Comparison of ENCODE assay signal across 14 cellular contexts in genomic region chr2:28603821-28604220, GRCh38.
DNase-seq lines count a peak whose midpoint lies in the region; ATAC-seq and TF ChIP-seq lines count a peak whose summit lies in the region.
"Had no signal": no experiment of that assay in that cellular context is flagged by ENCODE, and none has a peak within 500 bp of the region (broad histone marks: within the 10 kb centered on the region; RNA-seq: fewer than 3 reads in every experiment).

No MANE protein-coding gene starts in this region.

- H2BK15ac ChIP-seq in mesenchymal stem cell (ENCODE audit: low read depth, poor library complexity, severe bottlenecking) = no peak overlapping the region

- H3K4me3 ChIP-seq in HL-60 (replicated peaks; ENCODE audit: insufficient read depth, low read length) = no peak overlapping the region
- H3K4me3 ChIP-seq in mesenchymal stem cell (ENCODE audit: insufficient read depth in 1 of 2, low read depth in 1 of 2, low read length in 2 of 2) = no peak overlapping the region
- no peak overlapping the region for H3K4me3 ChIP-seq in stomach
- H3K4me3 ChIP-seq: SJSA1 had no signal

- no peak overlapping the region for H3K23ac ChIP-seq in mesenchymal stem cell (ENCODE audit: low read length in 2 of 2)

- no peak overlapping the region for H2AFZ ChIP-seq in mesenchymal stem cell (ENCODE audit: low read depth, low read length)

- no peak for TF ChIP-seq EP300 in stomach (IDR thresholded peaks at IDR 0.05)

- H3K14ac ChIP-seq in mesenchymal stem cell (ENCODE audit: low read length in 2 of 2) = no peak overlapping the region

- no peak overlapping the region for H3K4me2 ChIP-seq in mesenchymal stem cell (ENCODE audit: low read length, poor library complexity, severe bottlenecking)

- no peak overlapping the region for H4K8ac ChIP-seq in mesenchymal stem cell (ENCODE audit: low read length)

- POLR2A ChIA-PET in HEK293T (lab: Yijun Ruan, JAX) = no interaction called here

- peak overlapping the region in 1 of 2 experiments; percentile 16 for H3K18ac ChIP-seq in mesenchymal stem cell (ENCODE audit: low read depth in 1 of 2, low read length in 2 of 2)

- TF ChIP-seq POLR2A in stomach (IDR thresholded peaks at IDR 0.05) = no peak

- H3K27me3 ChIP-seq in HL-60 (ENCODE audit: insufficient read depth, poor library complexity, severe bottlenecking) (no peaks in the 10 kb centered on the region), mesenchymal stem cell (ENCODE audit: control insufficient read depth in 1 of 2, insufficient read depth in 1 of 2, low read length in 2 of 2) (no peaks in the 10 kb centered on the region), stomach (no peaks in the 10 kb centered on the region)
- H3K27me3 ChIP-seq: SJSA1 had no signal

- peak overlapping the region; percentile 32 for H4K91ac ChIP-seq in mesenchymal stem cell (ENCODE audit: low read length)

- WGBS in mesenchymal stem cell = 86% methylated on average over 6 of the region's 10 CpGs
- WGBS in stomach, 5 donors = 87 to 90% (median 90%) methylated on average over 9 to 10 of the region's 10 CpGs

- H2BK120ac ChIP-seq in mesenchymal stem cell (ENCODE audit: low read depth, low read length) = no peak overlapping the region

- H3K9me3 ChIP-seq in mesenchymal stem cell (ENCODE audit: control insufficient read depth, low read length) (no peaks in the 10 kb centered on the region), stomach (no peaks in the 10 kb centered on the region)
- H3K9me3 ChIP-seq: SJSA1 had no signal

- H3K4me1 ChIP-seq in mesenchymal stem cell (ENCODE audit: control insufficient read depth, insufficient read depth, low read depth, low read length) (peaks cover 15% of the 10 kb centered on the region), stomach (peaks cover 6 to 53% (median 22%) of the 10 kb centered on the region in 4 donors)

- TF ChIP-seq CTCF in HL-60 (IDR thresholded peaks at IDR 0.05; ENCODE audit: insufficient read depth, low read length) (no peak), VCaP (conservative IDR thresholded peaks at IDR 0.05) (no peak), stomach (IDR thresholded peaks at IDR 0.05) (no peak), GM20000 (IDR thresholded peaks at IDR 0.05; ENCODE audit: extremely low read depth, missing control alignments) (no peak)

- H2AK5ac ChIP-seq in mesenchymal stem cell (ENCODE audit: low read length, severe bottlenecking) = peak overlapping the region; percentile 11

- CTCF ChIA-PET in HEK293T (lab: Yijun Ruan, JAX) = no interaction called here

- H2BK5ac ChIP-seq in mesenchymal stem cell (ENCODE audit: low read depth, low read length, poor library complexity, severe bottlenecking) = no peak overlapping the region

- no peaks in the 10 kb centered on the region for H3K36me3 ChIP-seq in mesenchymal stem cell (ENCODE audit: control insufficient read depth in 1 of 2, insufficient read depth in 2 of 2, low read depth in 1 of 2, low read length in 2 of 2)
- H3K36me3 ChIP-seq in stomach = no peaks in the 10 kb centered on the region
- H3K36me3 ChIP-seq: SJSA1 had no signal

- no peak overlapping the region for H3K4ac ChIP-seq in mesenchymal stem cell (ENCODE audit: low read depth in 1 of 2, low read length in 2 of 2)

- no peak overlapping the region for H3K9ac ChIP-seq in mesenchymal stem cell (ENCODE audit: low read length)

- peak overlapping the region; percentile 28 to 40 for H2BK12ac ChIP-seq in mesenchymal stem cell (ENCODE audit: low read length in 2 of 2)

- peaks cover 2% of the 10 kb centered on the region for H3K79me1 ChIP-seq in mesenchymal stem cell (replicated peaks; ENCODE audit: low read length, poor library complexity, severe bottlenecking)

- intact Hi-C loops in stomach (cut with DNase I; ENCODE audit: low total_unique reads) = no loop called here

- peak overlapping the region; percentile 87 for H3K27ac ChIP-seq in HL-60 (replicated peaks)
- H3K27ac ChIP-seq in VCaP = peak overlapping the region; percentile 98
- no peak overlapping the region for H3K27ac ChIP-seq in mesenchymal stem cell (ENCODE audit: low read length, poor library complexity, severe bottlenecking)
- H3K27ac ChIP-seq in stomach = peak overlapping the region in 4 of 5 donors; percentile 10 to 70 (median 50)
- H3K27ac ChIP-seq: SJSA1 had no signal

- ATAC-seq in GM21528 (IDR thresholded peaks at IDR 0.05; ENCODE audit: low FRiP score, unreplicated experiment) = no peak
- ATAC-seq: HepG2 had no signal

- DNase-seq in HL-60 (ENCODE audit: low read depth in 1 of 2, low spot score in 1 of 2) (no peak), mesenchymal stem cell (no peak), stomach (no peak), HEK293T (ENCODE audit: extremely low spot score) (no peak), GM20000 (ENCODE audit: low spot score) (no peak)
- DNase-seq: Karpas-422, NCI-H1417, NCI-H1930, NCI-H2171, NCI-H510A had no signal

TF ChIP-seq in HEK293T, 16 proteins besides CTCF, POLR2A, EP300 and RAD21:
- TF ChIP-seq SUZ12 (IDR thresholded peaks at IDR 0.05) = no peak
- TF ChIP-seq ZNF384 (IDR thresholded peaks at IDR 0.05) = no peak
- no peak for TF ChIP-seq NFRKB (IDR thresholded peaks at IDR 0.05)
